In the genomic region with DNA sequence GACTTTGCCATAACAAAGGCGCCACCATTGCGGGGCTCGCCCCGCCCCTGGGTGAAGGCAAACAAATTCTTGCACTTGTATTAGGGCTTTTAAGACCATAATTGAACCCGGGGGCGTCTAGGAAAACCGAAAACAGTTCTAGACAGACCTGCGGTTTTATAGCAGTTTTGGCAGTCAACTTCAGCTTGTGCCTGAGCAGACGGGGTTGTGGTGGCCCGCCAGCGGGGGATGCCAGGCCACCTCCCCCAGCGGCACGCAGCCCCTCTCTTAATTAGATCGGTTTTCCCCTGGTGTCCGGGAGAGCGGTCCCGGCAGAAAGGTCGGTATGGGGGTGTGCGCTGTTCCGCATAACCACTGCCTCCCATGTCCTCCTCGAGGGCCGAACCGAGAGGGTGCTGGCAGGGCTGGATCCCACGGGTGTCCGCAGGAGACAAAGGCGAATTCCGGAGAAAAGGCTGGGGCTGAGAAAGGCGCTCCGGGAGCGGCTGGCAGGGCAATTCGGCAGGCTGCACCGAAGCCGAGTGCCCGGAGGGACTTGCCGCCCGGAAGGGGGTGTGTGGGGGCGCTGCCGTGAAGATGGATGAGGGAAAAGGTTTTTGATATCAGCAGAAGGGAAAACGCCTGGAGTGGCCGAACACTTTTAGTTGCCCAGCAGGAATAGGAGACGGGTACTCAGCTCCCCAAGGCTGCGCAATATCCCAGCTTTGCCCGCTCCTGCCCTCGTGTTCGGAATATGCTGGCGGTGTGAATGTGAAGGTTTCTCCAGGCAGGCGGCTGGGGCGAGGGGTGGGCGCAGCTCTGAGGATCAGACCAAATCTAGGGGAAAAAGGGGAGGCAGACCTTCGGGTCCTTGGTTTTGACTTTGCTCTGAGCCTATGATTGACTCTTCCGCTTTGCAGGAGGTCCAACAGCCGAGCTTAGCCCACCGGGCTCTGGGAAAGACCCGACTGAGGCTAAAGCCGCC, we compare ENCODE assay signal across 8 cellular contexts. TPM values are rescaled to one million over a fixed set of nuclear protein-coding genes. Genes with fewer than 3 reads are reported as not detected.
A peak's percentile ranks its signal among the peaks of the same experiment; 100 is the strongest.
DNase-seq lines count a peak whose midpoint lies in the region; ATAC-seq and TF ChIP-seq lines count a peak whose summit lies in the region.

No MANE protein-coding gene starts in this region.

- intact Hi-C loops in left ventricle myocardium inferior (cut with micrococcal nuclease) (no loop called here), vagina (cut with DNase I) (no loop called here)

- H3K4me1 ChIP-seq in left ventricle myocardium inferior (peaks cover 64% of the 10 kb centered on the region), right atrium auricular region (peaks cover 0 to 66% of the 10 kb centered on the region in 2 donors), vagina (peaks cover 61% of the 10 kb centered on the region)

- no peaks in the 10 kb centered on the region for H3K36me3 Mint-ChIP-seq in brain
- peaks cover 0 to 8% of the 10 kb centered on the region in 2 donors for H3K36me3 Mint-ChIP-seq in naive B cell

- H3K4me1 Mint-ChIP-seq in brain: peaks cover 42% of the 10 kb centered on the region
- peaks cover 41 to 60% (median 46%) of the 10 kb centered on the region in 3 donors for H3K4me1 Mint-ChIP-seq in naive B cell

- H3K27ac Mint-ChIP-seq in brain (peak overlapping the region in 3 of 5 experiments; percentile 61 to 96 (median 73)), naive B cell (peak overlapping the region in 4 of 6 donors; percentile 42 to 82 (median 78))

- H3K36me3 ChIP-seq in left ventricle myocardium inferior (no peaks in the 10 kb centered on the region), right atrium auricular region (no peaks in the 10 kb centered on the region), vagina (no peaks in the 10 kb centered on the region)

- H3K27ac ChIP-seq in left ventricle myocardium inferior (replicated peaks) (no peak overlapping the region), right atrium auricular region (no peak overlapping the region), vagina (peak overlapping the region; percentile 99)

- H3K9me3 ChIP-seq in left ventricle myocardium inferior (replicated peaks): no peaks in the 10 kb centered on the region
- H3K9me3 ChIP-seq in right atrium auricular region: no peaks in the 10 kb centered on the region
- no peaks in the 10 kb centered on the region for H3K9me3 ChIP-seq in vagina

- ATAC-seq in naive B cell (ENCODE audit: low read depth in 2 of 2) (no peak), HG03457 (IDR thresholded peaks at IDR 0.05; ENCODE audit: unreplicated experiment) (no peak), esophagus mucosa (no peak)

- no peak for TF ChIP-seq POLR2A in vagina (IDR thresholded peaks at IDR 0.05)

- H3K4me3 ChIP-seq in left ventricle myocardium inferior: peak overlapping the region; percentile 50
- peak overlapping the region in 1 of 2 donors; percentile 27 for H3K4me3 ChIP-seq in right atrium auricular region
- H3K4me3 ChIP-seq in vagina: peak overlapping the region; percentile 64 to 88

- DNase-seq in left ventricle myocardium inferior (no peak), right atrium auricular region (ENCODE audit: low spot score) (no peak), naive B cell (no peak), vagina (ENCODE audit: extremely low spot score in 2 of 2) (no peak), NCI-H2171 (lab: John Stamatoyannopoulos, UW) (no peak)

- H3K27me3 Mint-ChIP-seq in brain (peaks cover 100% of the 10 kb centered on the region), naive B cell (peaks cover 71 to 84% (median 77%) of the 10 kb centered on the region in 3 donors)

- H3K9me3 Mint-ChIP-seq in brain (peaks cover 0 to 14% (median 0%) of the 10 kb centered on the region in 5 experiments), naive B cell (peaks cover 0 to 28% (median 9%) of the 10 kb centered on the region in 7 donors)

- H3K4me3 Mint-ChIP-seq in brain (peak overlapping the region in 3 of 5 experiments; percentile 64 to 91 (median 75)), naive B cell (peak overlapping the region; percentile 71 to 89 (median 82))

- H3K27me3 ChIP-seq in left ventricle myocardium inferior (ENCODE audit: low read depth) (peaks cover 100% of the 10 kb centered on the region), right atrium auricular region (peaks cover 78 to 96% of the 10 kb centered on the region in 2 donors), vagina (no peaks in the 10 kb centered on the region)

- TF ChIP-seq CTCF in left ventricle myocardium inferior (IDR thresholded peaks at IDR 0.05; ENCODE audit: borderline replicate concordance) (no peak), right atrium auricular region (IDR thresholded peaks at IDR 0.05) (no peak), brain (conservative IDR thresholded peaks at IDR 0.05) (no peak), vagina (IDR thresholded peaks at IDR 0.05) (no peak)

RNA-seq across cellular contexts. Expression of gene HOXA11, which starts 3.0 kb away (rescaled TPM):
- total RNA-seq in left ventricle myocardium inferior (not detected), right atrium auricular region (not detected), vagina (9.8 TPM), esophagus mucosa (not detected)
- polyA plus RNA-seq in brain (ENCODE audit: insufficient read depth, low read depth, low replicate concordance) (20.1 TPM), naive B cell (ENCODE audit: low read depth in 6 of 6) (not detected)

RNA-seq across cellular contexts. Expression of gene HOXA13, which starts 11.9 kb away (rescaled TPM):
- total RNA-seq in left ventricle myocardium inferior: not detected
- total RNA-seq in right atrium auricular region: not detected
- 0.54 TPM for polyA plus RNA-seq in brain (ENCODE audit: insufficient read depth, low read depth, low replicate concordance)
- not detected for polyA plus RNA-seq in naive B cell (ENCODE audit: low read depth in 6 of 6)
- total RNA-seq in vagina: 14.5 TPM
- not detected for total RNA-seq in esophagus mucosa

RNA-seq across cellular contexts. Expression of gene HOXA10, which starts 13.9 kb away (rescaled TPM):
- total RNA-seq in left ventricle myocardium inferior: not detected
- total RNA-seq in right atrium auricular region: not detected
- 62.0 TPM for polyA plus RNA-seq in brain (ENCODE audit: insufficient read depth, low read depth, low replicate concordance)
- polyA plus RNA-seq in naive B cell (ENCODE audit: low read depth in 6 of 6): not detected
- total RNA-seq in vagina: 19.2 TPM
- total RNA-seq in esophagus mucosa: 1.1 TPM

RNA-seq across cellular contexts. Expression of gene HOXA9, which starts 22.6 kb away (rescaled TPM):
- not detected for total RNA-seq in left ventricle myocardium inferior
- not detected for total RNA-seq in right atrium auricular region
- polyA plus RNA-seq in brain (ENCODE audit: insufficient read depth, low read depth, low replicate concordance): 1.1 TPM
- not detected for polyA plus RNA-seq in naive B cell (ENCODE audit: low read depth in 6 of 6)
- total RNA-seq in vagina: 13.0 TPM
- total RNA-seq in esophagus mucosa: 1.7 TPM

RNA-seq across cellular contexts. Expression of gene HOXA7, which starts 31.5 kb away (rescaled TPM):
- total RNA-seq in left ventricle myocardium inferior: 0.36 TPM
- total RNA-seq in right atrium auricular region: not detected
- polyA plus RNA-seq in brain (ENCODE audit: insufficient read depth, low read depth, low replicate concordance): 1.3 TPM
- not detected for polyA plus RNA-seq in naive B cell (ENCODE audit: low read depth in 6 of 6)
- total RNA-seq in vagina: 23.8 TPM
- total RNA-seq in esophagus mucosa: 5.2 TPM

Comparison
In these comparisons a context has a peak if more than half of its experiments do, and no peak if none do; other contexts are left out.
1. RNA of gene HOXA11, which starts 3.0 kb away (total RNA-seq): 9.8 TPM in vagina (single experiment); not detected in left ventricle myocardium inferior (single experiment), not detected in right atrium auricular region and not detected in esophagus mucosa (single experiment); every median in the first group is over 10 times any median in the second.
2. RNA of gene HOXA13, which starts 11.9 kb away (total RNA-seq): 14.5 TPM in vagina (single experiment); not detected in left ventricle myocardium inferior (single experiment), not detected in right atrium auricular region and not detected in esophagus mucosa (single experiment); every median in the first group is over 10 times any median in the second.